24 cellular contexts compared by ENCODE assay signal in the genomic region with DNA sequence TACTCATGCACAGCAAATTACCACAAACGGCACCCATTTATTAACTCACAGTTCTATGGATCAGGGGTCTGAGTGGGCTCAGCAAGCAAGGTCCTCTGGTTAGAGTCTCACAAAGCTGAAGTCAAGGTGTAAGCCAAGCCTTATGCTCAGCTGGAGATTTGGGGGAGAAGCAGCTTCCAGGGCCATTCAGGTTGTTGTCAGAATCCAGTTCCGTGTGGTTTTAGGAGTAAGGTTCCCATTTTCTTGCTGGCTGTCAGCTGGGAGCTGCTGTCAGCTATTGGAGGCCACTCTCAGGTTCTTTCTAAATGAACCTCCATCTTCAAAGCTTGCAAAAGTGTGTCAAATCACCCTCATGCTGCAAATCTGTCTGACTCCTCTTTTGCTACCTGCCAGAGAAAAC. TPM values are rescaled to one million over a fixed set of nuclear protein-coding genes. Genes with fewer than 3 reads are reported as not detected.
"Had no signal": no experiment of that assay in that cellular context is flagged by ENCODE, and none has a peak within 500 bp of the region (broad histone marks: within the 10 kb centered on the region; RNA-seq: fewer than 3 reads in every experiment).

No MANE protein-coding gene starts in this region.

- H3K4me3 ChIP-seq: adrenal gland, SK-N-MC had no signal

- H3K9me3 ChIP-seq: adrenal gland had no signal

- H3K27me3 ChIP-seq: adrenal gland had no signal

- H3K36me3 ChIP-seq: adrenal gland had no signal

- ATAC-seq: T-cell had no signal

- H3K27ac ChIP-seq: SK-N-MC had no signal

- DNase-seq: activated B cell treated with CpG ODN at 0.5 μM for 24 hours; activated CD4-positive, alpha-beta T cell treated with anti-CD3 and anti-CD28 coated beads for 1 hour; activated CD4-positive, alpha-beta T cell treated with anti-CD3 and anti-CD28 coated beads, Interleukin-2, amount 10 ng/mL, durations not matched to agents 24 days and 14 days; activated CD4-positive, alpha-beta T cell treated with anti-CD3 and anti-CD28 coated beads, Interleukin-2, amount 50 U/mL, for 48 hours; activated CD8-positive, alpha-beta memory T cell treated with anti-CD3 and anti-CD28 coated beads, Interleukin-2, amount 50 U/mL, for 48 hours; activated naive CD4-positive, alpha-beta T cell treated with anti-CD3 and anti-CD28 coated beads, Interleukin-2, amount 50 U/mL, for 16 hours; activated naive CD8-positive, alpha-beta T cell treated with anti-CD3 and anti-CD28 coated beads, Interleukin-2, amount 10 ng/mL, durations not matched to agents 7 days and 5 days; activated T-cell treated with anti-CD3 and anti-CD28 coated beads, Interleukin-2, amount 50 U/mL, for 1 hour; anterior cingulate cortex; IMR-90; Kasumi-1; KBM-7; NCI-H1105 treated with DMSO at 0.1 percent for 48 hours; NCI-H1436 treated with DMSO at 0.1 percent for 48 hours; NCI-H187; NCI-H2081; NCI-H510A treated with DMSO at 0.1 percent for 48 hours; NCI-H69; SIG-M5; T-cell; T-helper 2 cell; T1000 had no signal

RNA-seq across cellular contexts. Expression of gene FCN2, which starts 17.7 kb away (rescaled TPM):
- total RNA-seq: activated B cell treated with CpG ODN at 0.5 μM for 24 hours; activated CD4-positive, alpha-beta T cell treated with anti-CD3 and anti-CD28 coated beads, Interleukin-2, amount 10 ng/mL, durations not matched to agents 24 days and 14 days; activated naive CD8-positive, alpha-beta T cell treated with anti-CD3 and anti-CD28 coated beads, Interleukin-2, amount 10 ng/mL, durations not matched to agents 7 days and 5 days; IMR-90; T-cell had no signal
- polyA plus RNA-seq: IMR-90 had no signal

RNA-seq across cellular contexts. Expression of gene FCN1, which starts 19.4 kb away (rescaled TPM):
- total RNA-seq: activated CD4-positive, alpha-beta T cell treated with anti-CD3 and anti-CD28 coated beads, Interleukin-2, amount 10 ng/mL, durations not matched to agents 24 days and 14 days; IMR-90 had no signal
- polyA plus RNA-seq: IMR-90 had no signal
